ENCODE assay signal across 8 cellular contexts in the genomic region with DNA sequence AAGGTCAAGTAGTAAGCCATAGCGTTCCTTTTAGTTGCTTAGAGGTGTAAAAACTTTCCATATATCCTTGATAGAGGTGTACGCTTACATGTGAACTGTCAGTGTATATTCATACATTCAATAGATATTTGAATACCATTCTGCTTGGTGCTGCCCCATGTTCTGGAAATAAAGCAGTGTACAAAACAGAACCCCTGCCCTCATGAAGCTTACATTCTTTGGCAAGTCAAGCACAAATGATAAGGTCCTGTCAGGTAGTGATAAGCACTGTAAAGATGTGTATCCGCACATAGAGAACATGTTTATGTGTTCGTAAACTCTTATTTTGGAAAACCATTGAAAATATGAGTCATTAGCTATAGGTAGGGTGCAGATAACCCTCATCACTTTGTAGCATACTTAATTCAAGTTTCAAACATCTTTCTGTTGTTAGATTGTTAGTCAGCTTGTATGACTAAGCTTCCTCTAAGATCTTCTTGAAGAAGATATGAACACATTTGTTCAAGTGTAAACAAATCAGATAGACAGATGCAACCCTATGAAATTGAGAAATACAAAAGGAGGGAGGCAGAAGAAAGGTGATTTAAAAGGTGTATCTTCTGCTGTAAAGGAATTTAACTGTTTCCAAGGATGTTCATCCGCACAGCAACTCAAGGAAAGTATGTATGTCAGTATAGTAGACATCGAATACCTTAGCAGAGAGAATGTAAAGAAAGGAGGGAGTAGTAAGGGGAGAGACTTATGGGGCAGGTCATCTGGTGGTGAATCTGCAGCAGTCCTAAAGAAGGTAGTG. TPM values are rescaled to one million over a fixed set of nuclear protein-coding genes. Genes with fewer than 3 reads are reported as not detected.
A peak's percentile ranks its signal among the peaks of the same experiment; 100 is the strongest.
DNase-seq lines count a peak whose midpoint lies in the region; ATAC-seq and TF ChIP-seq lines count a peak whose summit lies in the region.

No MANE protein-coding gene starts in this region.

- intact Hi-C loops in lower lobe of right lung (cut with DNase I), result no loop called here

- H3K27ac ChIP-seq in lower lobe of right lung, result no peak overlapping the region

- H3K27me3 ChIP-seq in adipocyte (replicated peaks; ENCODE audit: control insufficient read depth, insufficient read depth, low read length) (no peaks in the 10 kb centered on the region), lower lobe of right lung (ENCODE audit: low read depth) (no peaks in the 10 kb centered on the region)

- H3K4me1 ChIP-seq in adipocyte (ENCODE audit: control insufficient read depth, insufficient read depth, low read length) (peaks cover 30% of the 10 kb centered on the region), lower lobe of right lung (peaks cover 35% of the 10 kb centered on the region)

- DNase-seq in A172 (ENCODE audit: low spot score), result peak; percentile 15
- peak; percentile 64 for DNase-seq in HCEC 1CT
- DNase-seq in adipocyte (ENCODE audit: low read depth), result no peak
- DNase-seq in lower lobe of right lung, result no peak
- no peak for DNase-seq in NCI-H1092 treated with DMSO at 0.1 percent for 48 hours (lab: John Stamatoyannopoulos, UW)
- DNase-seq in COLO668 (lab: John Stamatoyannopoulos, UW; ENCODE audit: unreplicated experiment), result no peak
- no peak for DNase-seq in DMS 273 (lab: John Stamatoyannopoulos, UW; ENCODE audit: unreplicated experiment)
- no peak for DNase-seq in NCI-H1048 (lab: John Stamatoyannopoulos, UW)

- H3K36me3 ChIP-seq in adipocyte (ENCODE audit: control insufficient read depth, insufficient read depth, low read length, severe bottlenecking), result no peaks in the 10 kb centered on the region
- no peaks in the 10 kb centered on the region for H3K36me3 ChIP-seq in lower lobe of right lung

- peak overlapping the region; percentile 94 for H3K9ac ChIP-seq in adipocyte (ENCODE audit: low read length)

- no peak for TF ChIP-seq CTCF in lower lobe of right lung (IDR thresholded peaks at IDR 0.05)

- H3K4me3 ChIP-seq in adipocyte (ENCODE audit: low read length), result peak overlapping the region; percentile 86
- peak overlapping the region; percentile 100 for H3K4me3 ChIP-seq in lower lobe of right lung

- H3K9me3 ChIP-seq in adipocyte (ENCODE audit: control insufficient read depth, low read length), result no peaks in the 10 kb centered on the region
- no peaks in the 10 kb centered on the region for H3K9me3 ChIP-seq in lower lobe of right lung

- no peak for ATAC-seq in lower lobe of right lung

RNA-seq across cellular contexts. Expression of a gene that starts 1.6 kb away (rescaled TPM):
- 29.5 and 30.8 TPM in 2 replicates for total RNA-seq in A172 (2014; rRNA removed; shearing (Covaris generic))
- 14.0 TPM for total RNA-seq in lower lobe of right lung

RNA-seq across cellular contexts. Expression of a gene that starts 2.0 kb away (rescaled TPM):
- total RNA-seq in A172 (2014; rRNA removed; shearing (Covaris generic)), result 9.3 and 11.3 TPM in 2 replicates
- total RNA-seq in lower lobe of right lung, result 14.1 TPM

Comparison
In these comparisons a context has a peak if more than half of its experiments do, and no peak if none do; other contexts are left out.
1. DNase-seq: peak in A172 (single experiment) and HCEC 1CT (single experiment); none in adipocyte (single experiment), lower lobe of right lung (single experiment), NCI-H1092 treated with DMSO at 0.1 percent for 48 hours (single experiment), COLO668 (single experiment), DMS 273 (single experiment) and NCI-H1048 (single experiment).